20 cellular contexts compared by ENCODE assay signal in genomic region chr3:68447885-68448284, GRCh38.
DNase-seq lines count a peak whose midpoint lies in the region; ATAC-seq, FAIRE-seq and TF ChIP-seq lines count a peak whose summit lies in the region.
"Had no signal": no experiment of that assay in that cellular context is flagged by ENCODE, and none has a peak within 500 bp of the region (broad histone marks: within the 10 kb centered on the region; RNA-seq: fewer than 3 reads in every experiment).

No MANE protein-coding gene starts in this region.

- no peak overlapping the region for H2BK15ac ChIP-seq in H1 (ENCODE audit: low read length)

- no peak for TF ChIP-seq EP300 in H1 (IDR thresholded peaks at IDR 0.05; ENCODE audit: borderline replicate concordance in 1 of 2, low read depth in 2 of 2, low read length in 2 of 2)

- no peak overlapping the region for H2BK20ac ChIP-seq in H1 (ENCODE audit: low read length)

- H3K4me2 ChIP-seq in H1 (ENCODE audit: insufficient read depth in 1 of 2, low read depth in 2 of 2, low read length in 2 of 2) (no peak overlapping the region), smooth muscle cell (no peak overlapping the region)
- H3K4me2 ChIP-seq: SK-N-SH had no signal

- H3K4ac ChIP-seq in H1 (replicated peaks; ENCODE audit: insufficient read length, low read depth, low read length), result no peak overlapping the region

- H3K4me1 ChIP-seq in H1 (replicated peaks in 1 of 4; ENCODE audit: control insufficient read depth in 3 of 4, insufficient read depth in 4 of 4, low read length in 3 of 4), result peaks cover 0 to 3% (median 0%) of the 10 kb centered on the region in 4 experiments; a peak in 1 of 7 replicates
- H3K4me1 ChIP-seq in smooth muscle cell (ENCODE audit: low read depth), result no peaks in the 10 kb centered on the region

- CTCF ChIA-PET in H1 (lab: Charles Lee; ENCODE audit: partially characterized antibody), result interaction anchor here (0.6 to 2.2 kb wide), 11 partner anchors 11 to 1345 kb away, joined by 3 to 13 read pairs (median 3); no protein-coding TSS in a partner anchor

- no peak overlapping the region for H2AFZ ChIP-seq in H1 (ENCODE audit: low read length)
- H2AFZ ChIP-seq in smooth muscle cell (ENCODE audit: low read depth), result peak overlapping the region; percentile 47
- H2AFZ ChIP-seq: GM23248 had no signal

- no peak overlapping the region for H2BK12ac ChIP-seq in H1 (ENCODE audit: low read depth, low read length)

- no peak overlapping the region for H3K18ac ChIP-seq in H1 (ENCODE audit: extremely low read depth, low read length)

- no peak overlapping the region for H3K27ac ChIP-seq in H1 (ENCODE audit: low read depth, low read length)
- no peak overlapping the region for H3K27ac ChIP-seq in smooth muscle cell (ENCODE audit: low read depth)
- H3K27ac ChIP-seq: GM23248 had no signal

- H3K4me3 ChIP-seq in H7 (ENCODE audit: insufficient read depth, low read depth, low read length), result no peak overlapping the region
- H3K4me3 ChIP-seq in H1 (ENCODE audit: extremely low read depth in 1 of 4, insufficient read depth in 2 of 4, low read depth in 3 of 4, low read length in 4 of 4), result no peak overlapping the region
- no peak overlapping the region for H3K4me3 ChIP-seq in smooth muscle cell
- H3K4me3 ChIP-seq: GM12878, GM23248 had no signal

- H2BK120ac ChIP-seq in H1 (replicated peaks; ENCODE audit: low read depth, low read length), result no peak overlapping the region

- no peak overlapping the region for H2AK5ac ChIP-seq in H1 (ENCODE audit: low read depth, low read length)

- no peak overlapping the region for H4K5ac ChIP-seq in H1 (ENCODE audit: insufficient read length, low read depth, low read length)

- no peak overlapping the region for H2BK5ac ChIP-seq in H1 (ENCODE audit: low read depth, low read length)

- peak; percentile 78 for FAIRE-seq in H1 (lab: Jason Lieb, UNC)
- FAIRE-seq: GM12878 had no signal

- H3K79me1 ChIP-seq in H1 (ENCODE audit: low read depth, low read length), result no peaks in the 10 kb centered on the region

- H3K14ac ChIP-seq in H1 (ENCODE audit: insufficient read length), result no peak overlapping the region

- H3F3A ChIP-seq in smooth muscle cell (ENCODE audit: low read depth), result no peaks in the 10 kb centered on the region

- H3K9ac ChIP-seq in H1 (replicated peaks in 1 of 4; ENCODE audit: extremely low read depth in 1 of 4, low read depth in 3 of 4, low read length in 3 of 4), result no peak overlapping the region
- H3K9ac ChIP-seq in smooth muscle cell (ENCODE audit: low read depth), result no peak overlapping the region
- H3K9ac ChIP-seq: GM23248, SK-N-SH had no signal

- H3K23me2 ChIP-seq in H1 (ENCODE audit: low read depth, low read length), result no peaks in the 10 kb centered on the region

- ATAC-seq in HG02840 (IDR thresholded peaks at IDR 0.05; ENCODE audit: low FRiP score, unreplicated experiment), result no peak
- ATAC-seq: GM12878, Panc1 had no signal

- no peaks in the 10 kb centered on the region for H3K27me3 ChIP-seq in H7 (ENCODE audit: control insufficient read depth, insufficient read depth, low read length)
- no peaks in the 10 kb centered on the region for H3K27me3 ChIP-seq in H1 (replicated peaks in 1 of 4; ENCODE audit: control insufficient read depth in 3 of 4, extremely low read depth in 1 of 4, insufficient read depth in 3 of 4, low read length in 3 of 4)
- H3K27me3 ChIP-seq in smooth muscle cell (ENCODE audit: low read depth), result no peaks in the 10 kb centered on the region

- peak; percentile 18 to 41 (median 31); a peak in 3 of 4 replicates for TF ChIP-seq CTCF in H1 (IDR thresholded peaks at IDR 0.05; ENCODE audit: control extremely low read depth in 1 of 3, insufficient read depth in 1 of 3, low read depth in 1 of 3, low read length in 3 of 3)
- no peak for TF ChIP-seq CTCF in smooth muscle cell (IDR thresholded peaks at IDR 0.05; ENCODE audit: borderline replicate concordance, insufficient read depth, poor library complexity, severe bottlenecking)

- H4K8ac ChIP-seq in H1 (ENCODE audit: extremely low read depth, insufficient read depth, low read length), result no peak overlapping the region

- no peak overlapping the region for H4K91ac ChIP-seq in H1 (replicated peaks; ENCODE audit: insufficient read length, low read length)

- H4K20me1 ChIP-seq in H1 (replicated peaks in 1 of 2; ENCODE audit: control insufficient read depth in 1 of 2, insufficient read depth in 2 of 2, low read length in 2 of 2) (no peaks in the 10 kb centered on the region), smooth muscle cell (ENCODE audit: low read depth) (no peaks in the 10 kb centered on the region)

- DNase-seq in H7, result peak; percentile 2
- no peak for DNase-seq in H1 (ENCODE audit: low read depth in 1 of 2, low spot score in 2 of 2)
- peak; percentile 62 for DNase-seq in islet precursor cell
- no peak for DNase-seq in smooth muscle cell (lab: John Stamatoyannopoulos, UW; ENCODE audit: unreplicated experiment)
- no peak for DNase-seq in GM03348 (ENCODE audit: low spot score)
- no peak for DNase-seq in activated CD4-positive, alpha-beta T cell treated with anti-CD3 and anti-CD28 coated beads for 48 hours
- DNase-seq: CD4-positive, CD25-positive, alpha-beta regulatory T cell; DMS79; GM23248; NCI-H1105; NCI-H146; NCI-H2029; NCI-H2227 treated with DMSO at 0.1 percent for 48 hours; NCI-H510A; NK-92 treated with Interleukin-12 subunit alpha and Interleukin-12 subunit beta, amount 100 ng/mL, for 24 hours; SIG-M5; SK-N-SH had no signal

- H3K79me2 ChIP-seq in H1 (ENCODE audit: control insufficient read depth in 1 of 2, insufficient read depth in 2 of 2, low read length in 2 of 2) (no peaks in the 10 kb centered on the region), smooth muscle cell (ENCODE audit: low read depth) (no peaks in the 10 kb centered on the region)

- no peaks in the 10 kb centered on the region for H3K36me3 ChIP-seq in H7 (replicated peaks; ENCODE audit: control insufficient read depth, insufficient read depth, low read length)
- no peaks in the 10 kb centered on the region for H3K36me3 ChIP-seq in H1 (ENCODE audit: control insufficient read depth in 2 of 4, insufficient read depth in 4 of 4, low read length in 3 of 4)
- H3K36me3 ChIP-seq in smooth muscle cell (ENCODE audit: low read depth), result no peaks in the 10 kb centered on the region

- TF ChIP-seq POLR2A in H1 (IDR thresholded peaks at IDR 0.05; ENCODE audit: control extremely low read depth in 1 of 2, low read depth in 2 of 2, low read length in 2 of 2), result no peak

- no peak overlapping the region for H3K56ac ChIP-seq in H1 (replicated peaks; ENCODE audit: insufficient read length, low read depth, low read length)

- H3K9me3 ChIP-seq in H1 (ENCODE audit: insufficient read depth in 2 of 2, low read depth in 1 of 2, low read length in 1 of 2) (no peaks in the 10 kb centered on the region), smooth muscle cell (replicated peaks; ENCODE audit: low read depth) (no peaks in the 10 kb centered on the region)
- H3K9me3 ChIP-seq: SK-N-SH had no signal

- H3K23ac ChIP-seq in H1 (ENCODE audit: insufficient read length), result no peak overlapping the region

- POLR2A ChIA-PET in H1 (lab: Charles Lee; ENCODE audit: partially characterized antibody), result no interaction called here

- peak; percentile 67 to 70 for TF ChIP-seq RAD21 in H1 (IDR thresholded peaks at IDR 0.05 in 1 of 2, conservative IDR thresholded peaks at IDR 0.05 in 1 of 2; ENCODE audit: low read depth in 2 of 2, low read length in 2 of 2)

TF ChIP-seq in H1, 55 proteins besides CTCF, POLR2A, EP300 and RAD21:
- TF ChIP-seq TCF12 (IDR thresholded peaks at IDR 0.05; ENCODE audit: low read depth, low read length), result no peak
- no peak for TF ChIP-seq CTBP2 (IDR thresholded peaks at IDR 0.05; ENCODE audit: borderline replicate concordance, insufficient read depth, insufficient read length, low read length)
- no peak for TF ChIP-seq KDM4A (IDR thresholded peaks at IDR 0.05; ENCODE audit: low read depth, low read length, severe bottlenecking)
- TF ChIP-seq, protein P1, sequence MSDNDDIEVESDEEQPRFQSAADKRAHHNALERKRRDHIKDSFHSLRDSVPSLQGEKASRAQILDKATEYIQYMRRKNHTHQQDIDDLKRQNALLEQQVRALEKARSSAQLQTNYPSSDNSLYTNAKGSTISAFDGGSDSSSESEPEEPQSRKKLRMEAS (IDR thresholded peaks at IDR 0.05), result no peak
- TF ChIP-seq JUN (IDR thresholded peaks at IDR 0.05; ENCODE audit: low read depth, low read length), result no peak
- TF ChIP-seq RNF2 (IDR thresholded peaks at IDR 0.05; ENCODE audit: borderline replicate concordance, low read depth, low read length, missing control alignments, poor library complexity, severe bottlenecking), result no peak
- no peak for TF ChIP-seq RBBP5 (IDR thresholded peaks at IDR 0.05; ENCODE audit: borderline replicate concordance, low read depth, low read length)
- no peak for TF ChIP-seq SIRT6 (IDR thresholded peaks at IDR 0.05; ENCODE audit: low read length)
- TF ChIP-seq HDAC6 (IDR thresholded peaks at IDR 0.05; ENCODE audit: low read depth, low read length), result no peak
- no peak for TF ChIP-seq GTF2F1 (IDR thresholded peaks at IDR 0.05; ENCODE audit: borderline replicate concordance, low read depth, low read length)

Comparison
In these comparisons a context has a peak if more than half of its experiments do, and no peak if none do; other contexts are left out.
1. DNase-seq: peak in H7 (single experiment) and islet precursor cell (single experiment); none in H1 (0 of 2), smooth muscle cell (single experiment), GM03348 (single experiment) and activated CD4-positive, alpha-beta T cell treated with anti-CD3 and anti-CD28 coated beads for 48 hours (single experiment).